In the genomic region with DNA sequence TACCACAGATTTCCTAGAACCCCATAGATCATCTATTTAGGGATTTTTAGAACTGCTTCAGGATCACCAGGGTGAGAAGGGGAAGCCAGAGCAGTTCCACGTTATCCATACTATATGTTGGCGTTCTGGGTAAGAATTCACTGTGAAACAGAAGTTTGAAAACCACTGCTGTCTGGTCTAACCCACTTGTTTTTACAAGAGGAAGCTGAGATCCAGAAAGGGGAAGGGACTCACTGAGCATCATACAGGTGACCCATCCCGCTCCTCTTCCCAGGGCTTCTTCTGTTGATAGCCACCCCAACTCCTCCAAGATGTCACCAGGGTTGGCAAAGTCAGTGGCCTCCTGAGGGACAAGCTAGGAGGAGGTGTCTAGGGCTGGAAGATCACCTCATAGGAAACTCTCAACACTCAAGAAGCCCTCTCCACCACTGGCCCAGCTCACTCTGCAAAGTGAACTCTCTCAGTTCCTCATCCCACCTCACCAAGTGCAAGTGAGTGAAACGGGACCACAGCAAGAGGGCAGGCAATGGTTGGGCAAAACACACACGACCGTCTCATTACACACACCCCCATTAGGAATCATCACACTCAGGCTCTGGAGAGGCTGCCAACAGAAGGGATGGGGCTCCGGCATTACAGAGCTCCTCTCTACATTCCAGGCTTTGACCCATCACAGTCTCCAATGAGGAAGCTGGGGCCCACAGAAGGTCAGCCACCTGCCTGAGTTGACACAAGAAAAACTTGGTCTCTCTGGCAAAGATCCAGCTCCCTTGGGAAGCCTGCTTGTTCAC, we compare ENCODE assay signal across 9 cellular contexts. TPM values are rescaled to one million over a fixed set of nuclear protein-coding genes. Genes with fewer than 3 reads are reported as not detected.
DNase-seq lines count a peak whose midpoint lies in the region; ATAC-seq and TF ChIP-seq lines count a peak whose summit lies in the region.
"Had no signal": no experiment of that assay in that cellular context is flagged by ENCODE, and none has a peak within 500 bp of the region (broad histone marks: within the 10 kb centered on the region; RNA-seq: fewer than 3 reads in every experiment).

No MANE protein-coding gene starts in this region.

- H3K27me3 ChIP-seq in adrenal gland: no peaks in the 10 kb centered on the region

- no peaks in the 10 kb centered on the region for H3K9me3 Mint-ChIP-seq in activated CD8-positive, alpha-beta T cell treated with anti-CD3 and anti-CD28 coated beads for 36 hours
- H3K9me3 Mint-ChIP-seq in activated CD8-positive, alpha-beta T cell treated with anti-CD3 and anti-CD28 coated beads, Interleukin-2, amount 10 ng/mL, durations not matched to agents 7 days and 5 days (ENCODE audit: insufficient read depth): no peaks in the 10 kb centered on the region
- H3K9me3 Mint-ChIP-seq in stimulated activated naive B cell treated with anti-CD40 and anti-IgM and Interleukin-4, amounts not matched to agents 10 μg/mL and 1 μg/mL and 100 μg/mL, for 72 hours: no peaks in the 10 kb centered on the region

- peaks cover 5% of the 10 kb centered on the region for H3K4me1 Mint-ChIP-seq in activated CD8-positive, alpha-beta T cell treated with anti-CD3 and anti-CD28 coated beads for 36 hours (ENCODE audit: low read depth)
- H3K4me1 Mint-ChIP-seq in activated CD8-positive, alpha-beta T cell treated with anti-CD3 and anti-CD28 coated beads, Interleukin-2, amount 10 ng/mL, durations not matched to agents 7 days and 5 days (ENCODE audit: low read depth): peaks cover 8% of the 10 kb centered on the region
- H3K4me1 Mint-ChIP-seq in stimulated activated naive B cell treated with anti-CD40 and anti-IgM and Interleukin-4, amounts not matched to agents 10 μg/mL and 1 μg/mL and 100 μg/mL, for 72 hours: peaks cover 45 to 54% of the 10 kb centered on the region in 2 donors

- no peak overlapping the region for H3K27ac Mint-ChIP-seq in activated CD8-positive, alpha-beta T cell treated with anti-CD3 and anti-CD28 coated beads for 36 hours
- H3K27ac Mint-ChIP-seq in activated CD8-positive, alpha-beta T cell treated with anti-CD3 and anti-CD28 coated beads, Interleukin-2, amount 10 ng/mL, durations not matched to agents 7 days and 5 days: no peak overlapping the region
- peak overlapping the region; percentile 62 for H3K27ac Mint-ChIP-seq in stimulated activated naive B cell treated with anti-CD40 and anti-IgM and Interleukin-4, amounts not matched to agents 10 μg/mL and 1 μg/mL and 100 μg/mL, for 72 hours

- WGBS in adrenal gland, 4 donors: 72 to 84% (median 81%) methylated on average over 6 to 7 of the region's 7 CpGs

- no peaks in the 10 kb centered on the region for H3K36me3 Mint-ChIP-seq in activated CD8-positive, alpha-beta T cell treated with anti-CD3 and anti-CD28 coated beads for 36 hours (ENCODE audit: low read depth)
- H3K36me3 Mint-ChIP-seq in activated CD8-positive, alpha-beta T cell treated with anti-CD3 and anti-CD28 coated beads, Interleukin-2, amount 10 ng/mL, durations not matched to agents 7 days and 5 days (ENCODE audit: low read depth): no peaks in the 10 kb centered on the region
- H3K36me3 Mint-ChIP-seq in stimulated activated naive B cell treated with anti-CD40 and anti-IgM and Interleukin-4, amounts not matched to agents 10 μg/mL and 1 μg/mL and 100 μg/mL, for 72 hours: no peaks in the 10 kb centered on the region

- no peak for TF ChIP-seq CTCF in activated CD8-positive, alpha-beta T cell treated with anti-CD3 and anti-CD28 coated beads for 36 hours (IDR thresholded peaks at IDR 0.05)
- no peak for TF ChIP-seq CTCF in adrenal gland (IDR thresholded peaks at IDR 0.05)

- CTCF ChIA-PET in activated CD8-positive, alpha-beta T cell treated with anti-CD3 and anti-CD28 coated beads for 36 hours (lab: Charles Lee): interaction anchor here (0.7 to 4.5 kb wide), 10 partner anchors 9 to 292 kb away, joined by 3 to 73 read pairs (median 12); no protein-coding TSS in a partner anchor
- CTCF ChIA-PET in activated CD8-positive, alpha-beta T cell treated with anti-CD3 and anti-CD28 coated beads, Interleukin-2, amount 10 ng/mL, durations not matched to agents 7 days and 5 days (lab: Charles Lee): interaction anchor here (1.4 to 5.7 kb wide), 11 partner anchors 11 to 435 kb away, joined by 3 to 76 read pairs (median 34); no protein-coding TSS in a partner anchor

- peaks cover 0 to 3% of the 10 kb centered on the region in 2 donors for H3K4me1 ChIP-seq in adrenal gland (replicated peaks in 1 of 2)

- H3K27ac ChIP-seq in adrenal gland: no peak overlapping the region
- H3K27ac ChIP-seq: C4-2B had no signal

- POLR2A ChIA-PET in activated CD8-positive, alpha-beta T cell treated with anti-CD3 and anti-CD28 coated beads for 36 hours (lab: Charles Lee): interaction anchor here (0.8 kb wide), 1 partner anchor 35 kb away, joined by 3 read pairs; no protein-coding TSS in a partner anchor
- POLR2A ChIA-PET in activated CD8-positive, alpha-beta T cell treated with anti-CD3 and anti-CD28 coated beads, Interleukin-2, amount 10 ng/mL, durations not matched to agents 7 days and 5 days (lab: Charles Lee): no interaction called here

- H3K36me3 ChIP-seq in adrenal gland (replicated peaks in 1 of 2): no peaks in the 10 kb centered on the region

- ATAC-seq in activated CD8-positive, alpha-beta T cell treated with anti-CD3 and anti-CD28 coated beads for 36 hours: no peak
- no peak for ATAC-seq in activated CD8-positive, alpha-beta T cell treated with anti-CD3 and anti-CD28 coated beads, Interleukin-2, amount 10 ng/mL, durations not matched to agents 7 days and 5 days
- ATAC-seq in HG03159 (IDR thresholded peaks at IDR 0.05; ENCODE audit: unreplicated experiment): peak; percentile 69
- peak; percentile 89 to 90 for ATAC-seq in stimulated activated naive B cell treated with anti-CD40 and anti-IgM and Interleukin-4, amounts not matched to agents 10 μg/mL and 1 μg/mL and 100 μg/mL, for 72 hours (replicated peaks)
- no peak for ATAC-seq in HG03442 (IDR thresholded peaks at IDR 0.05; ENCODE audit: unreplicated experiment)
- no peak for ATAC-seq in GM18519 (IDR thresholded peaks at IDR 0.05; ENCODE audit: low FRiP score, unreplicated experiment)

- H3K4me3 ChIP-seq in adrenal gland: no peak overlapping the region

- DNase-seq in activated CD8-positive, alpha-beta T cell treated with anti-CD3 and anti-CD28 coated beads for 36 hours: no peak
- DNase-seq in activated CD8-positive, alpha-beta T cell treated with anti-CD3 and anti-CD28 coated beads, Interleukin-2, amount 10 ng/mL, durations not matched to agents 7 days and 5 days: no peak
- DNase-seq in dermis blood vessel endothelial cell (peak; percentile 44), adrenal gland (no peak)
- peak; percentile 64 for DNase-seq in stimulated activated naive B cell treated with anti-CD40 and anti-IgM and Interleukin-4, amounts not matched to agents 10 μg/mL and 1 μg/mL and 100 μg/mL, for 72 hours

- no peak for TF ChIP-seq POLR2A in adrenal gland (IDR thresholded peaks at IDR 0.05)

- peak overlapping the region; percentile 53 for H3K4me3 Mint-ChIP-seq in activated CD8-positive, alpha-beta T cell treated with anti-CD3 and anti-CD28 coated beads for 36 hours
- H3K4me3 Mint-ChIP-seq in activated CD8-positive, alpha-beta T cell treated with anti-CD3 and anti-CD28 coated beads, Interleukin-2, amount 10 ng/mL, durations not matched to agents 7 days and 5 days: no peak overlapping the region
- peak overlapping the region; percentile 52 to 78 for H3K4me3 Mint-ChIP-seq in stimulated activated naive B cell treated with anti-CD40 and anti-IgM and Interleukin-4, amounts not matched to agents 10 μg/mL and 1 μg/mL and 100 μg/mL, for 72 hours

- peaks cover 11% of the 10 kb centered on the region for H3K27me3 Mint-ChIP-seq in activated CD8-positive, alpha-beta T cell treated with anti-CD3 and anti-CD28 coated beads for 36 hours
- H3K27me3 Mint-ChIP-seq in activated CD8-positive, alpha-beta T cell treated with anti-CD3 and anti-CD28 coated beads, Interleukin-2, amount 10 ng/mL, durations not matched to agents 7 days and 5 days (ENCODE audit: low read depth): peaks cover 34% of the 10 kb centered on the region
- H3K27me3 Mint-ChIP-seq in stimulated activated naive B cell treated with anti-CD40 and anti-IgM and Interleukin-4, amounts not matched to agents 10 μg/mL and 1 μg/mL and 100 μg/mL, for 72 hours: no peaks in the 10 kb centered on the region

- H3K9me3 ChIP-seq in adrenal gland (replicated peaks in 1 of 3): no peaks in the 10 kb centered on the region

- intact Hi-C loops in activated CD8-positive, alpha-beta T cell treated with anti-CD3 and anti-CD28 coated beads for 36 hours (cut with micrococcal nuclease): loop anchor here (10.0 kb wide), 2 partner anchors 100 to 220 kb away; no protein-coding TSS in a partner anchor
- intact Hi-C loops in adrenal gland (cut with DNase I): loop anchor here (5.0 to 10.0 kb wide), 4 partner anchors 102 to 290 kb away; no protein-coding TSS in a partner anchor

RNA-seq across cellular contexts. Expression of gene DAPK2, which starts 1.8 kb away (rescaled TPM):
- total RNA-seq in activated CD8-positive, alpha-beta T cell treated with anti-CD3 and anti-CD28 coated beads for 36 hours: 1 to 10 TPM; 1.2 to 1.5 TPM
- 1 to 10 TPM; 1.3 to 1.5 TPM for total RNA-seq in activated CD8-positive, alpha-beta T cell treated with anti-CD3 and anti-CD28 coated beads, Interleukin-2, amount 10 ng/mL, durations not matched to agents 7 days and 5 days
- 6.5 and 21.1 TPM in 2 replicates for total RNA-seq in dermis blood vessel endothelial cell
- 1 to 10 TPM; 2.9 to 8.4 (median 6.5) TPM for total RNA-seq in adrenal gland
- 1 to 10 TPM in 2 of 3 donors, under 1 TPM in 1; 0.97 to 8.7 (median 6.4) TPM for polyA plus RNA-seq in adrenal gland

RNA-seq across cellular contexts. Expression of gene CIAO2A, which starts 49.1 kb away (rescaled TPM):
- 10 to 100 TPM; 88.3 to 99.4 TPM for total RNA-seq in activated CD8-positive, alpha-beta T cell treated with anti-CD3 and anti-CD28 coated beads for 36 hours
- 10 to 100 TPM; 78.7 to 80.9 TPM for total RNA-seq in activated CD8-positive, alpha-beta T cell treated with anti-CD3 and anti-CD28 coated beads, Interleukin-2, amount 10 ng/mL, durations not matched to agents 7 days and 5 days
- 38.9 and 46.6 TPM in 2 replicates for total RNA-seq in dermis blood vessel endothelial cell
- 100 to 1,000 TPM in 5 of 8 donors, 10 to 100 TPM in 3; 49.2 to 209 (median 118) TPM for total RNA-seq in adrenal gland
- polyA plus RNA-seq in adrenal gland: 100 to 1,000 TPM in 2 of 3 donors, 10 to 100 TPM in 1; 93.6 to 154 (median 108) TPM

RNA-seq across cellular contexts. Expression of gene SNX1, which starts 51.3 kb away (rescaled TPM):
- total RNA-seq in activated CD8-positive, alpha-beta T cell treated with anti-CD3 and anti-CD28 coated beads for 36 hours: 10 to 100 TPM; 75.6 to 80.1 TPM
- total RNA-seq in activated CD8-positive, alpha-beta T cell treated with anti-CD3 and anti-CD28 coated beads, Interleukin-2, amount 10 ng/mL, durations not matched to agents 7 days and 5 days: 100 to 1,000 TPM; 109 to 124 TPM
- 52.4 and 56.2 TPM in 2 replicates for total RNA-seq in dermis blood vessel endothelial cell
- 100 to 1,000 TPM in 6 of 8 donors, 10 to 100 TPM in 2; 79.7 to 251 (median 145) TPM for total RNA-seq in adrenal gland
- polyA plus RNA-seq in adrenal gland: 100 to 1,000 TPM in 1 of 3 donors, 10 to 100 TPM in 2; 69.3 to 119 (median 78.1) TPM

Comparison
In these comparisons a context has a peak if more than half of its experiments do, and no peak if none do; other contexts are left out.
1. ATAC-seq: peak in HG03159 (single experiment) and stimulated activated naive B cell treated with anti-CD40 and anti-IgM and Interleukin-4, amounts not matched to agents 10 μg/mL and 1 μg/mL and 100 μg/mL, for 72 hours (2 of 2); none in activated CD8-positive, alpha-beta T cell treated with anti-CD3 and anti-CD28 coated beads for 36 hours (single experiment), activated CD8-positive, alpha-beta T cell treated with anti-CD3 and anti-CD28 coated beads, Interleukin-2, amount 10 ng/mL, durations not matched to agents 7 days and 5 days (single experiment), HG03442 (single experiment) and GM18519 (single experiment).
2. DNase-seq: peak in dermis blood vessel endothelial cell (single experiment) and stimulated activated naive B cell treated with anti-CD40 and anti-IgM and Interleukin-4, amounts not matched to agents 10 μg/mL and 1 μg/mL and 100 μg/mL, for 72 hours (single experiment); none in activated CD8-positive, alpha-beta T cell treated with anti-CD3 and anti-CD28 coated beads for 36 hours (single experiment), activated CD8-positive, alpha-beta T cell treated with anti-CD3 and anti-CD28 coated beads, Interleukin-2, amount 10 ng/mL, durations not matched to agents 7 days and 5 days (single experiment) and adrenal gland (0 of 7).